8 cellular contexts compared by ENCODE assay signal in the genomic region with DNA sequence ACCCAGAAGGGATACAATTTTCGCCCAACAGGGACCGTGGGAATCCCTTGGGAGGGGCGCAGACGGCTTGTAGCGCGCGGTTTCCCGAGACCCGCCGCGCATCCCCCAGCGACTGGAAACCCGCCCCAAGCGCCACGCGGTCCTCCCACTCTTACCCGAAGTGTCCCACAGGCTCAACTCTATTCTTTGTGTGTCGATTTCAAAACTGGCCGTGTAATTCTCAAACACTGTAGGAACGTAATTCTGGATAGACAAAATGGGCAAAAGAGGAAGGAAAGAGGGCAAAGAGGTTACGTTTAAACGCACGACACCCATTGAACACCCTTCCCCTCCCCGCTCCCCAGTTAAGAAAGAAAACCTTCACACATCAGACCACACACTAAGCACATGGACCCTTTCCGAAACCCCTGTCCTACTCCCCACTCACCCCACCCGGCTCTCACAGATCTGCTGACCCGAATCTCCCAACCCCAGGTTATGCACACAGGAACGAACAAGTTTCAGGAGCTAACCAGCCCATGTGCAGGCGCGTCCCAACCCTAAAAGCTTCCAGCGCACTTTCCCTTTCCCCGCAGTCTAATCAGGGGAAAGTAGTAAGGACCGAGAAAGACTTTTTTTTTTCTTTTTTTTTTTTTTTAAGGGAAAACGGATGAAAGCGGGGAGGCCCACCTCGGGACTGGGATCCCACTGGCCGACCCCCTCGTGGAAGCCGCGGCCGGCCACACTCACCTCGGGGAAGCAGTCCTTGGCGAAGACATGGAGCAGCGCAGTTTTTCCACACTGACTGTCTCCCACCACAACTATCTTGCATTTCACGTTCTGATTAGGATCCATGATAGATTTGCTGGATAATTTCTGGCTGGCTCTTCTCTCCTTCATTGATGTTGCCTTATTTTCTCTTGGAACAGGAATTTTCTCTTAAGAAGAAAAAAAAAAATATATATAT. TPM values are rescaled to one million over a fixed set of nuclear protein-coding genes. Genes with fewer than 3 reads are reported as not detected.
DNase-seq lines count a peak whose midpoint lies in the region; ATAC-seq, FAIRE-seq and TF ChIP-seq lines count a peak whose summit lies in the region.

No MANE protein-coding gene starts in this region.

- CTCF ChIA-PET in H1 (lab: Charles Lee; ENCODE audit: partially characterized antibody), result interaction anchor here (0.5 to 1.2 kb wide), 3 partner anchors 10 to 114 kb away, joined by 3 to 4 read pairs (median 4); no protein-coding TSS in a partner anchor

- no peak overlapping the region for H2AK5ac ChIP-seq in H1 (ENCODE audit: low read depth, low read length)

- TF ChIP-seq EP300 in H1 (IDR thresholded peaks at IDR 0.05; ENCODE audit: borderline replicate concordance in 1 of 2, low read depth in 2 of 2, low read length in 2 of 2), result no peak

- H3K79me1 ChIP-seq in H1 (ENCODE audit: low read depth, low read length), result no peaks in the 10 kb centered on the region

- TF ChIP-seq CTCF in H1 (IDR thresholded peaks at IDR 0.05; ENCODE audit: control extremely low read depth in 1 of 3, insufficient read depth in 1 of 3, low read depth in 1 of 3, low read length in 3 of 3), result no peak
- no peak for TF ChIP-seq CTCF in mucosa of descending colon (IDR thresholded peaks at IDR 0.05)

- H3K36me3 ChIP-seq in H1 (ENCODE audit: control insufficient read depth in 2 of 4, insufficient read depth in 4 of 4, low read length in 3 of 4) (no peaks in the 10 kb centered on the region; a peak in 2 of 8 replicates), mucosa of descending colon (ENCODE audit: low read depth) (no peaks in the 10 kb centered on the region)

- POLR2A ChIA-PET in H1 (lab: Charles Lee; ENCODE audit: partially characterized antibody), result interaction anchor here (0.7 to 1.6 kb wide), 4 partner anchors 10 to 757 kb away, joined by 3 to 5 read pairs (median 3); no protein-coding TSS in a partner anchor

- no peak overlapping the region for H4K5ac ChIP-seq in H1 (ENCODE audit: insufficient read length, low read depth, low read length)

- H3K79me2 ChIP-seq in H1 (ENCODE audit: control insufficient read depth in 1 of 2, insufficient read depth in 2 of 2, low read length in 2 of 2), result peaks cover 15 to 57% of the 10 kb centered on the region in 2 experiments

- no peak overlapping the region for H3K4me3 Mint-ChIP-seq in natural killer cell treated with Interleukin-12 subunit alpha and Interleukin-12 subunit beta and Interleukin-15 and Interleukin-18, amount 100 ng/mL, for 72 hours

- H3K27ac Mint-ChIP-seq in natural killer cell treated with Interleukin-12 subunit alpha and Interleukin-12 subunit beta and Interleukin-15 and Interleukin-18, amount 100 ng/mL, for 72 hours, result no peak overlapping the region

- H3K27me3 Mint-ChIP-seq in natural killer cell treated with Interleukin-12 subunit alpha and Interleukin-12 subunit beta and Interleukin-15 and Interleukin-18, amount 100 ng/mL, for 72 hours, result peaks cover 19 to 25% of the 10 kb centered on the region in 2 donors

- H2BK12ac ChIP-seq in H1 (ENCODE audit: low read depth, low read length), result no peak overlapping the region; the same call in 1 of the 2 replicates

- no peak overlapping the region for H2BK15ac ChIP-seq in H1 (ENCODE audit: low read length)

- no peaks in the 10 kb centered on the region for H3K36me3 Mint-ChIP-seq in natural killer cell treated with Interleukin-12 subunit alpha and Interleukin-12 subunit beta and Interleukin-15 and Interleukin-18, amount 100 ng/mL, for 72 hours

- no peak overlapping the region for H2BK20ac ChIP-seq in H1 (ENCODE audit: low read length)

- H3K9me3 ChIP-seq in H1 (ENCODE audit: insufficient read depth in 2 of 2, low read depth in 1 of 2, low read length in 1 of 2), result no peaks in the 10 kb centered on the region
- no peaks in the 10 kb centered on the region for H3K9me3 ChIP-seq in mucosa of descending colon

- H3K56ac ChIP-seq in H1 (replicated peaks; ENCODE audit: insufficient read length, low read depth, low read length), result peak overlapping the region; percentile 62

- 0 out of 2 replicates have a peak overlapping the region, but pooled peaks have one; percentile 46 for H2BK5ac ChIP-seq in H1 (ENCODE audit: low read depth, low read length)

- 0 out of 2 replicates have a peak overlapping the region, but pooled peaks have one; percentile 35 for H2AFZ ChIP-seq in H1 (ENCODE audit: low read length)

- no peak overlapping the region for H2BK120ac ChIP-seq in H1 (replicated peaks; ENCODE audit: low read depth, low read length)

- H3K23me2 ChIP-seq in H1 (ENCODE audit: low read depth, low read length), result peaks cover 11% of the 10 kb centered on the region; the same call in 1 of the 2 replicates

- no peak for TF ChIP-seq RAD21 in H1 (IDR thresholded peaks at IDR 0.05 in 1 of 2, conservative IDR thresholded peaks at IDR 0.05 in 1 of 2; ENCODE audit: low read depth in 2 of 2, low read length in 2 of 2)

- 1% methylated on average over 45 of the region's 45 CpGs; no CpG with 5 or more reads in 1 of the 2 experiments for WGBS in H1 (ENCODE audit: extremely low coverage in 1 of 2, insufficient coverage in 1 of 2, insufficient read length in 1 of 2, insufficient replicate concordance in 2 of 2, low coverage in 1 of 2, low lambda C conversion rate in 2 of 2, missing lambda C conversion rate in 1 of 2), 2 experiments

- TF ChIP-seq POLR2A in H1 (IDR thresholded peaks at IDR 0.05; ENCODE audit: control extremely low read depth in 1 of 2, low read depth in 2 of 2, low read length in 2 of 2), result peak in 1 of 2 experiments; percentile 18; a peak in 1 of 3 replicates

- H3K9me3 Mint-ChIP-seq in natural killer cell treated with Interleukin-12 subunit alpha and Interleukin-12 subunit beta and Interleukin-15 and Interleukin-18, amount 100 ng/mL, for 72 hours, result no peaks in the 10 kb centered on the region

- H3K4me3 ChIP-seq in H1 (ENCODE audit: extremely low read depth in 1 of 4, insufficient read depth in 2 of 4, low read depth in 3 of 4, low read length in 4 of 4) (peak overlapping the region; percentile 69 to 98 (median 82)), mucosa of descending colon (peak overlapping the region; percentile 74)

- H3K4me2 ChIP-seq in H1 (ENCODE audit: insufficient read depth in 1 of 2, low read depth in 2 of 2, low read length in 2 of 2), result peak overlapping the region; percentile 76 to 79

- H3K14ac ChIP-seq in H1 (ENCODE audit: insufficient read length), result no peak overlapping the region

- no peak for FAIRE-seq in H1 (lab: Jason Lieb, UNC)

- H4K91ac ChIP-seq in H1 (replicated peaks; ENCODE audit: insufficient read length, low read length), result no peak overlapping the region

- H3K23ac ChIP-seq in H1 (ENCODE audit: insufficient read length), result no peak overlapping the region

- peaks cover 0 to 2% (median 0%) of the 10 kb centered on the region in 4 experiments; a peak in 1 of 7 replicates for H3K27me3 ChIP-seq in H1 (replicated peaks in 1 of 4; ENCODE audit: control insufficient read depth in 3 of 4, extremely low read depth in 1 of 4, insufficient read depth in 3 of 4, low read length in 3 of 4)

- no peak overlapping the region for H3K27ac ChIP-seq in H1 (ENCODE audit: low read depth, low read length)

- intact Hi-C loops in mucosa of descending colon (cut with DNase I, micrococcal nuclease), result loop anchor here in 1 of 2 donors (10.0 kb wide), 1 partner anchor 892 kb away; no protein-coding TSS in a partner anchor

- peak; percentile 60 for DNase-seq in NCI-H1092 treated with DMSO at 0.1 percent for 48 hours (lab: John Stamatoyannopoulos, UW)
- DNase-seq in NCI-H1092 (lab: John Stamatoyannopoulos, UW), result no peak
- DNase-seq in NCI-H748 (lab: John Stamatoyannopoulos, UW; ENCODE audit: unreplicated experiment), result peak; percentile 78
- DNase-seq in H1 (ENCODE audit: low read depth in 1 of 2, low spot score in 2 of 2), result peak in 1 of 2 experiments; percentile 62
- peak; percentile 58 to 65 (median 62) for DNase-seq in mucosa of descending colon
- no peak for DNase-seq in kidney glomerular epithelial cell (lab: John Stamatoyannopoulos, UW)
- DNase-seq in KG1 (lab: John Stamatoyannopoulos, UW), result no peak
- DNase-seq in natural killer cell treated with Interleukin-12 subunit alpha and Interleukin-12 subunit beta and Interleukin-15 and Interleukin-18, amount 100 ng/mL, for 72 hours (ENCODE audit: low spot score), result no peak

- H4K20me1 ChIP-seq in H1 (replicated peaks in 1 of 2; ENCODE audit: control insufficient read depth in 1 of 2, insufficient read depth in 2 of 2, low read length in 2 of 2), result peaks cover 19 to 22% of the 10 kb centered on the region in 2 experiments

- H3K4me1 ChIP-seq in H1 (replicated peaks in 1 of 4; ENCODE audit: control insufficient read depth in 3 of 4, insufficient read depth in 4 of 4, low read length in 3 of 4) (peaks cover 4 to 10% (median 9%) of the 10 kb centered on the region in 4 experiments; a peak in 5 of 7 replicates), mucosa of descending colon (ENCODE audit: low read depth) (peaks cover 24% of the 10 kb centered on the region)

- peak overlapping the region; percentile 81; the same call in 1 of the 2 replicates for H4K8ac ChIP-seq in H1 (ENCODE audit: extremely low read depth, insufficient read depth, low read length)

- ATAC-seq in mucosa of descending colon, result peak; percentile 24
- no peak for ATAC-seq in natural killer cell treated with Interleukin-12 subunit alpha and Interleukin-12 subunit beta and Interleukin-15 and Interleukin-18, amount 100 ng/mL, for 72 hours

- peak overlapping the region; percentile 92 for H3K18ac ChIP-seq in H1 (ENCODE audit: extremely low read depth, low read length)

- peak overlapping the region; percentile 72 to 80 (median 77) for H3K9ac ChIP-seq in H1 (replicated peaks in 1 of 4; ENCODE audit: extremely low read depth in 1 of 4, low read depth in 3 of 4, low read length in 3 of 4)

- H3K4me1 Mint-ChIP-seq in natural killer cell treated with Interleukin-12 subunit alpha and Interleukin-12 subunit beta and Interleukin-15 and Interleukin-18, amount 100 ng/mL, for 72 hours (ENCODE audit: low read depth in 2 of 2), result no peaks in the 10 kb centered on the region

- peak overlapping the region; percentile 48 for H3K4ac ChIP-seq in H1 (replicated peaks; ENCODE audit: insufficient read length, low read depth, low read length)

RNA-seq across cellular contexts. Expression of a gene that starts 0.7 kb away (rescaled TPM):
- total RNA-seq in H1 (2021; fragmentation: NEBNext Ultra II Directional; extraction: Animal tissue kit (Norgen Biotek cat#: 25700)), result 25.6 and 26.7 TPM in 2 replicates
- polyA plus RNA-seq in H1 (2011; rRNA removed), result 7.4 and 12.2 TPM in 2 replicates
- polyA plus RNA-seq in H1 (2011; cell fraction: cytosol; rRNA removed), result 12.8 TPM
- 14.3 TPM for polyA plus RNA-seq in H1 (2011; cell fraction: nucleus; rRNA removed)
- 30.8 to 52.5 TPM (median 35.1 TPM) in 4 replicates for polyA plus RNA-seq in H1 (2012, experiment 1 of 2)
- polyA plus RNA-seq in H1 (2012, experiment 2 of 2), result 2.5 TPM
- 54.4 TPM for polyA plus RNA-seq in H1 (2013, experiment 1 of 2)
- 54.7 TPM for polyA plus RNA-seq in H1 (2013, experiment 2 of 2)
- polyA minus RNA-seq in H1 (2011; rRNA and poly(A)+ RNA removed), result 53.0 and 84.6 TPM in 2 replicates
- 18.1 TPM for polyA minus RNA-seq in H1 (2011; cell fraction: cytosol; rRNA and poly(A)+ RNA removed)
- 36.6 TPM for polyA minus RNA-seq in H1 (2011; cell fraction: nucleus; rRNA and poly(A)+ RNA removed)
- total RNA-seq in mucosa of descending colon, result 10 to 100 TPM; 42.2 to 80.1 (median 57.5) TPM
- not detected for total RNA-seq in natural killer cell treated with Interleukin-12 subunit alpha and Interleukin-12 subunit beta and Interleukin-15 and Interleukin-18, amount 100 ng/mL, for 72 hours

Comparison
In these comparisons a context has a peak if more than half of its experiments do, and no peak if none do; other contexts are left out.
1. DNase-seq: peak in NCI-H1092 treated with DMSO at 0.1 percent for 48 hours (single experiment), NCI-H748 (single experiment) and mucosa of descending colon (3 of 3); none in NCI-H1092 (single experiment), kidney glomerular epithelial cell (single experiment), KG1 (single experiment) and natural killer cell treated with Interleukin-12 subunit alpha and Interleukin-12 subunit beta and Interleukin-15 and Interleukin-18, amount 100 ng/mL, for 72 hours (single experiment).
2. RNA of a gene that starts 0.7 kb away (total RNA-seq): 42.2 to 80.1 TPM in mucosa of descending colon and 25.6 to 26.7 TPM in H1; not detected in natural killer cell treated with Interleukin-12 subunit alpha and Interleukin-12 subunit beta and Interleukin-15 and Interleukin-18, amount 100 ng/mL, for 72 hours; every median in the first group is over 10 times any median in the second.